Comparison of ENCODE assay signal across 6 cellular contexts in genomic region chr11:91310085-91310484, GRCh38.
"Had no signal": no experiment of that assay in that cellular context is flagged by ENCODE, and none has a peak within 500 bp of the region (broad histone marks: within the 10 kb centered on the region; RNA-seq: fewer than 3 reads in every experiment).

No MANE protein-coding gene starts in this region.

- ATAC-seq: HepG2, K562 had no signal

- H3K27ac Mint-ChIP-seq: IgD-negative memory B cell had no signal

- H3K27me3 Mint-ChIP-seq: IgD-negative memory B cell had no signal

- H3K27ac ChIP-seq: HL-60 had no signal

- H3K4me1 Mint-ChIP-seq: IgD-negative memory B cell had no signal

- H3K36me3 Mint-ChIP-seq: IgD-negative memory B cell had no signal

- H3K4me3 Mint-ChIP-seq: IgD-negative memory B cell had no signal

- H3K4me3 ChIP-seq: K562 had no signal

- DNase-seq: IMR-90, KBM-7 had no signal
